ENCODE assay signal across 10 cellular contexts in genomic region chr5:134143964-134144941, GRCh38. TPM values are rescaled to one million over a fixed set of nuclear protein-coding genes. Genes with fewer than 3 reads are reported as not detected.
DNase-seq lines count a peak whose midpoint lies in the region; ATAC-seq and TF ChIP-seq lines count a peak whose summit lies in the region.
"Had no signal": no experiment of that assay in that cellular context is flagged by ENCODE, and none has a peak within 500 bp of the region (broad histone marks: within the 10 kb centered on the region; RNA-seq: fewer than 3 reads in every experiment).

No MANE protein-coding gene starts in this region.

- H3K4me1 ChIP-seq in thymus (ENCODE audit: control insufficient read depth, insufficient read depth, low read length): peaks cover 4% of the 10 kb centered on the region

- no peak overlapping the region for H3K4me3 Mint-ChIP-seq in activated T-helper 2 cell treated with anti-CD3 and anti-CD28 coated beads, Interferon-gamma antibody, Interleukin-2, Interleukin-4, amounts not matched to agents 10 μg/mL and 5 μg/mL and 100 μg/mL, durations not matched to agents 14 hours and 24 hours and 36 hours (ENCODE audit: low read depth)

- H3K36me3 ChIP-seq in thymus (ENCODE audit: control insufficient read depth, insufficient read depth): peaks cover 82% of the 10 kb centered on the region

- H3K36me3 Mint-ChIP-seq in activated T-helper 2 cell treated with anti-CD3 and anti-CD28 coated beads, Interferon-gamma antibody, Interleukin-2, Interleukin-4, amounts not matched to agents 10 μg/mL and 5 μg/mL and 100 μg/mL, durations not matched to agents 14 hours and 24 hours and 36 hours (ENCODE audit: low read depth): peaks cover 64% of the 10 kb centered on the region

- no peak for ATAC-seq in left cardiac atrium
- no peak for ATAC-seq in Right ventricle myocardium superior (ENCODE audit: poor library complexity)
- no peak for ATAC-seq in left lobe of liver
- ATAC-seq in HG03342 (IDR thresholded peaks at IDR 0.05; ENCODE audit: unreplicated experiment): no peak

- H3K4me1 Mint-ChIP-seq in activated T-helper 2 cell treated with anti-CD3 and anti-CD28 coated beads, Interferon-gamma antibody, Interleukin-2, Interleukin-4, amounts not matched to agents 10 μg/mL and 5 μg/mL and 100 μg/mL, durations not matched to agents 14 hours and 24 hours and 36 hours (ENCODE audit: low read depth): peaks cover 17% of the 10 kb centered on the region

- intact Hi-C loops in left cardiac atrium (cut with DNase I) (loop anchor here (5.0 kb wide), 2 partner anchors 42 to 102 kb away; no protein-coding TSS in a partner anchor), Right ventricle myocardium superior (cut with DNase I) (no loop called here)
- intact Hi-C loops in activated T-helper 2 cell treated with anti-CD3 and anti-CD28 coated beads, Interferon-gamma antibody, Interleukin-2, Interleukin-4, amounts not matched to agents 10 μg/mL and 5 μg/mL and 100 μg/mL, durations not matched to agents 14 hours and 24 hours and 36 hours (cut with micrococcal nuclease): no loop called here

- no peak overlapping the region for H3K4me3 ChIP-seq in thymus (ENCODE audit: low read length)
- H3K4me3 ChIP-seq in coronary artery: no peak overlapping the region
- H3K4me3 ChIP-seq: tibial nerve had no signal

- no peaks in the 10 kb centered on the region for H3K9me3 ChIP-seq in thymus (ENCODE audit: control insufficient read depth)
- H3K9me3 ChIP-seq: tibial nerve had no signal

- no peaks in the 10 kb centered on the region for H3K27me3 ChIP-seq in thymus (ENCODE audit: control insufficient read depth, insufficient read depth)
- H3K27me3 ChIP-seq: tibial nerve had no signal

- no peaks in the 10 kb centered on the region for H3K27me3 Mint-ChIP-seq in activated T-helper 2 cell treated with anti-CD3 and anti-CD28 coated beads, Interferon-gamma antibody, Interleukin-2, Interleukin-4, amounts not matched to agents 10 μg/mL and 5 μg/mL and 100 μg/mL, durations not matched to agents 14 hours and 24 hours and 36 hours (ENCODE audit: low read depth)

- DNase-seq in left cardiac atrium (peak; percentile 15), Right ventricle myocardium superior (no peak), left lobe of liver (ENCODE audit: low spot score) (peak; percentile 28), coronary artery (ENCODE audit: low spot score) (no peak), putamen (ENCODE audit: low spot score) (no peak)
- DNase-seq in activated T-helper 2 cell treated with anti-CD3 and anti-CD28 coated beads, Interferon-gamma antibody, Interleukin-2, Interleukin-4, amounts not matched to agents 10 μg/mL and 5 μg/mL and 100 μg/mL, durations not matched to agents 14 hours and 24 hours and 36 hours (ENCODE audit: low spot score): no peak
- DNase-seq: SHP77 treated with DMSO at 0.1 percent for 48 hours had no signal

- H3K9me3 Mint-ChIP-seq in activated T-helper 2 cell treated with anti-CD3 and anti-CD28 coated beads, Interferon-gamma antibody, Interleukin-2, Interleukin-4, amounts not matched to agents 10 μg/mL and 5 μg/mL and 100 μg/mL, durations not matched to agents 14 hours and 24 hours and 36 hours: no peaks in the 10 kb centered on the region

- H3K27ac Mint-ChIP-seq in activated T-helper 2 cell treated with anti-CD3 and anti-CD28 coated beads, Interferon-gamma antibody, Interleukin-2, Interleukin-4, amounts not matched to agents 10 μg/mL and 5 μg/mL and 100 μg/mL, durations not matched to agents 14 hours and 24 hours and 36 hours: peak overlapping the region; percentile 40

- TF ChIP-seq CTCF in coronary artery (IDR thresholded peaks at IDR 0.05): no peak

- WGBS in thymus: 96% methylated on average over 10 of the region's 10 CpGs

- peak overlapping the region; percentile 56 for H3K27ac ChIP-seq in thymus (ENCODE audit: low read depth)
- H3K27ac ChIP-seq in coronary artery: no peak overlapping the region

RNA-seq across cellular contexts. Expression of gene TCF7, which starts 29.8 kb away (rescaled TPM):
- total RNA-seq in left cardiac atrium (1 to 10 TPM; 2.4 to 3.3 TPM), Right ventricle myocardium superior (2.2 TPM), left lobe of liver (3.1 TPM)
- 8.4 and 10.0 TPM in 2 replicates for total RNA-seq in activated T-helper 2 cell treated with anti-CD3 and anti-CD28 coated beads, Interferon-gamma antibody, Interleukin-2, Interleukin-4, amounts not matched to agents 10 μg/mL and 5 μg/mL and 100 μg/mL, durations not matched to agents 14 hours and 24 hours and 36 hours
- polyA plus RNA-seq in thymus: 247 TPM

RNA-seq across cellular contexts. Expression of gene SKP1, which starts 32.5 kb away (rescaled TPM):
- total RNA-seq in left cardiac atrium (100 to 1,000 TPM; 391 to 436 TPM), Right ventricle myocardium superior (424 TPM), left lobe of liver (117 TPM)
- 254 and 257 TPM in 2 replicates for total RNA-seq in activated T-helper 2 cell treated with anti-CD3 and anti-CD28 coated beads, Interferon-gamma antibody, Interleukin-2, Interleukin-4, amounts not matched to agents 10 μg/mL and 5 μg/mL and 100 μg/mL, durations not matched to agents 14 hours and 24 hours and 36 hours
- polyA plus RNA-seq in thymus: 387 TPM

Comparison
In these comparisons a context has a peak if more than half of its experiments do, and no peak if none do; other contexts are left out.
1. DNase-seq: peak in left cardiac atrium (single experiment) and left lobe of liver (single experiment); none in Right ventricle myocardium superior (single experiment), activated T-helper 2 cell treated with anti-CD3 and anti-CD28 coated beads, Interferon-gamma antibody, Interleukin-2, Interleukin-4, amounts not matched to agents 10 μg/mL and 5 μg/mL and 100 μg/mL, durations not matched to agents 14 hours and 24 hours and 36 hours (single experiment), coronary artery (single experiment) and putamen (single experiment).
2. intact Hi-C loops: an anchor here in left cardiac atrium (5.0 kb wide); none called in Right ventricle myocardium superior and activated T-helper 2 cell treated with anti-CD3 and anti-CD28 coated beads, Interferon-gamma antibody, Interleukin-2, Interleukin-4, amounts not matched to agents 10 μg/mL and 5 μg/mL and 100 μg/mL, durations not matched to agents 14 hours and 24 hours and 36 hours.